20 cellular contexts compared by ENCODE assay signal in genomic region chr6:121285041-121285440, GRCh38. TPM values are rescaled to one million over a fixed set of nuclear protein-coding genes. Genes with fewer than 3 reads are reported as not detected.
DNase-seq lines count a peak whose midpoint lies in the region; ATAC-seq and TF ChIP-seq lines count a peak whose summit lies in the region.
"Had no signal": no experiment of that assay in that cellular context is flagged by ENCODE, and none has a peak within 500 bp of the region (broad histone marks: within the 10 kb centered on the region; RNA-seq: fewer than 3 reads in every experiment).

No MANE protein-coding gene starts in this region.

- DNase-seq in AG08396 (ENCODE audit: low spot score) (peak; percentile 10), HS-27A (ENCODE audit: low read depth) (peak; percentile 3), cardiac fibroblast (ENCODE audit: low read depth in 2 of 2) (peak; percentile 62 to 77), left colon (no peak), NCI-H82 (lab: John Stamatoyannopoulos, UW) (no peak), NCI-H2081 (lab: John Stamatoyannopoulos, UW) (no peak)
- no peak for DNase-seq in activated CD4-positive, alpha-beta T cell treated with anti-CD3 and anti-CD28 coated beads, Interleukin-2, amount 50 U/mL, for 1 hour
- DNase-seq: ACHN; activated CD4-positive, alpha-beta T cell treated with anti-CD3 and anti-CD28 coated beads, Interleukin-2, amount 50 U/mL, for 48 hours; activated T-cell treated with anti-CD3 and anti-CD28 coated beads, Interleukin-2, amount 50 U/mL, for 1 hour; body of pancreas; CD8-positive, alpha-beta T cell; DMS79; left ventricle myocardium superior; NCI-H1417 treated with DMSO at 0.1 percent for 48 hours; NCI-H526 treated with DMSO at 0.1 percent for 48 hours; stimulated activated CD4-positive, alpha-beta T cell treated with anti-CD3 and anti-CD28 coated beads, Interleukin-12 subunit alpha, Interleukin-12 subunit beta, amount 100 ng/mL, for 4 hours; testis had no signal

- TF ChIP-seq CTCF in cardiac fibroblast (IDR thresholded peaks at IDR 0.05; ENCODE audit: low read depth, low read length) = no peak

- intact Hi-C loops in left colon (cut with DNase I, micrococcal nuclease) = no loop called here

- H3K4me3 ChIP-seq in cardiac fibroblast (replicated peaks in 1 of 2; ENCODE audit: low read depth in 2 of 2, low read length in 2 of 2) = no peak overlapping the region
- H3K4me3 ChIP-seq: body of pancreas, testis had no signal

- ATAC-seq in left colon (peak; percentile 77), GM21723 (IDR thresholded peaks at IDR 0.05; ENCODE audit: unreplicated experiment) (no peak)
- ATAC-seq: body of pancreas; CD8-positive, alpha-beta T cell; left ventricle myocardium superior; Right ventricle myocardium inferior had no signal

RNA-seq across cellular contexts. Expression of gene TBC1D32, which starts 49.2 kb away (rescaled TPM):
- 1 to 10 TPM; 7.8 to 9.0 TPM for total RNA-seq in left colon

Comparison
In these comparisons a context has a peak if more than half of its experiments do, and no peak if none do; other contexts are left out.
1. DNase-seq: peak in AG08396 (single experiment), HS-27A (single experiment) and cardiac fibroblast (2 of 2); none in left colon (0 of 2), activated CD4-positive, alpha-beta T cell treated with anti-CD3 and anti-CD28 coated beads, Interleukin-2, amount 50 U/mL, for 1 hour (single experiment), NCI-H82 (single experiment) and NCI-H2081 (0 of 2).